23 cellular contexts compared by ENCODE assay signal in genomic region chr2:74244286-74244685, GRCh38. TPM values are rescaled to one million over a fixed set of nuclear protein-coding genes. Genes with fewer than 3 reads are reported as not detected.
DNase-seq lines count a peak whose midpoint lies in the region; ATAC-seq, FAIRE-seq and TF ChIP-seq lines count a peak whose summit lies in the region.
"Had no signal": no experiment of that assay in that cellular context is flagged by ENCODE, and none has a peak within 500 bp of the region (broad histone marks: within the 10 kb centered on the region; RNA-seq: fewer than 3 reads in every experiment).

No MANE protein-coding gene starts in this region.

- H3K4me1 ChIP-seq in HepG2 (ENCODE audit: insufficient read depth, low read length) = no peaks in the 10 kb centered on the region
- H3K4me1 ChIP-seq in right lobe of liver = no peaks in the 10 kb centered on the region
- H3K4me1 ChIP-seq in K562 (replicated peaks in 1 of 2; ENCODE audit: control insufficient read depth in 2 of 2, insufficient read depth in 2 of 2, low read length in 2 of 2) = peaks cover 4 to 6% of the 10 kb centered on the region in 2 experiments; a peak in 2 of 5 replicates
- H3K4me1 ChIP-seq: A549 had no signal

- WGBS in HepG2 (ENCODE audit: low lambda C conversion rate) = 24% methylated on average over 3 of the region's 3 CpGs
- WGBS in right lobe of liver (ENCODE audit: insufficient coverage, low coverage, low lambda C conversion rate, missing lambda C conversion rate) = 73% methylated on average over 3 of the region's 3 CpGs
- 32% methylated on average over 3 of the region's 3 CpGs for WGBS in K562 (ENCODE audit: insufficient coverage, low coverage, missing lambda C conversion rate)

- POLR2A ChIA-PET in HepG2 (lab: Yijun Ruan, JAX) (no interaction called here), K562 (lab: Yijun Ruan, JAX) (no interaction called here)

- TF ChIP-seq CTCF in HepG2 (CRISPR knock-in tag; IDR thresholded peaks at IDR 0.05) (no peak), right lobe of liver (IDR thresholded peaks at IDR 0.05) (no peak), K562 (IDR thresholded peaks at IDR 0.05 in 2 of 3, conservative IDR thresholded peaks at IDR 0.05 in 1 of 3; ENCODE audit: insufficient read depth in 2 of 3, low read depth in 1 of 3, low read length in 3 of 3) (no peak)

- H3K9me3 ChIP-seq in HepG2 (ENCODE audit: low read length) (no peaks in the 10 kb centered on the region), right lobe of liver (no peaks in the 10 kb centered on the region), K562 (replicated peaks; ENCODE audit: control insufficient read depth, insufficient read depth, low read depth, low read length) (no peaks in the 10 kb centered on the region)
- H3K9me3 ChIP-seq: A549 had no signal

- H4K20me1 ChIP-seq in HepG2 (ENCODE audit: insufficient read depth, low read length) (no peaks in the 10 kb centered on the region), K562 (replicated peaks; ENCODE audit: control insufficient read depth, insufficient read depth, low read length) (no peaks in the 10 kb centered on the region)
- H4K20me1 ChIP-seq: BLaER1 treated with 17β-estradiol and CSF1 and Interleukin-3, amounts not matched to agents 10 nM and 100 nM had no signal

- no peak overlapping the region for H3K9ac ChIP-seq in HepG2 (ENCODE audit: insufficient read depth, low read depth, low read length)
- no peak overlapping the region for H3K9ac ChIP-seq in K562 (ENCODE audit: insufficient read depth in 1 of 2, low read depth in 2 of 2, low read length in 2 of 2)
- H3K9ac ChIP-seq: BLaER1 treated with 17β-estradiol and CSF1 and Interleukin-3, amounts not matched to agents 10 nM and 100 nM had no signal

- H3K4me2 ChIP-seq in HepG2 (ENCODE audit: low read depth, low read length) (no peak overlapping the region), K562 (ENCODE audit: insufficient read depth, low read length) (no peak overlapping the region)
- H3K4me2 ChIP-seq: A549; BLaER1 treated with 17β-estradiol and CSF1 and Interleukin-3, amounts not matched to agents 10 nM and 100 nM had no signal

- peaks cover 0 to 8% of the 10 kb centered on the region in 2 experiments; a peak in 3 of 5 replicates for H3K27me3 ChIP-seq in HepG2 (ENCODE audit: control insufficient read depth in 1 of 2, insufficient read depth in 2 of 2, low read length in 2 of 2)
- H3K27me3 ChIP-seq in right lobe of liver = no peaks in the 10 kb centered on the region
- H3K27me3 ChIP-seq in K562 (ENCODE audit: control insufficient read depth in 2 of 2, insufficient read depth in 2 of 2, low read length in 2 of 2) = peaks cover 0 to 5% of the 10 kb centered on the region in 2 experiments; a peak in 1 of 5 replicates
- H3K27me3 ChIP-seq: BLaER1 treated with 17β-estradiol and CSF1 and Interleukin-3, amounts not matched to agents 10 nM and 100 nM had no signal

- CTCF ChIA-PET in HepG2 (lab: Yijun Ruan, JAX; ENCODE audit: low intra/inter-chr PET ratio, low total read pairs) = no interaction called here
- CTCF ChIA-PET in K562 (lab: Yijun Ruan, JAX; ENCODE audit: low intra/inter-chr PET ratio) = no interaction called here

- H3K27ac ChIP-seq in HepG2 (ENCODE audit: extremely low read length, insufficient read depth, low read length) (no peak overlapping the region), right lobe of liver (no peak overlapping the region), K562 (ENCODE audit: extremely low read depth, low read depth, low read length) (no peak overlapping the region)
- H3K27ac ChIP-seq: 22Rv1; A549; BLaER1 treated with 17β-estradiol and CSF1 and Interleukin-3, amounts not matched to agents 10 nM and 100 nM; C4-2B had no signal

- in situ Hi-C loops in HepG2 (cut with HindIII; ENCODE audit: extremely low pct_ligation_motif_present, low pct_unique_long_range_greater_than_20kb) = no loop called here
- in situ Hi-C loops in K562 (cut with MboI) = no loop called here

- intact Hi-C loops in HepG2 (cut with micrococcal nuclease; ENCODE audit: unreplicated experiment) (no loop called here), right lobe of liver (cut with DNase I) (loop anchor here in 1 of 2 donors (10.0 kb wide), 1 partner anchor 171 kb away; no protein-coding TSS in a partner anchor), K562 (cut with micrococcal nuclease) (no loop called here)

- no peak overlapping the region for H2AFZ ChIP-seq in HepG2 (ENCODE audit: low read length)
- H2AFZ ChIP-seq in K562 (ENCODE audit: low read depth, low read length) = no peak overlapping the region

- BruUV-seq in HepG2 (replicated peaks; lab: Mats Ljungman, UMichigan) (no TSS peak), K562 (replicated peaks; lab: Mats Ljungman, UMichigan) (no TSS peak)

- TF ChIP-seq RAD21 in HepG2 (CRISPR knock-in tag; IDR thresholded peaks at IDR 0.05) (no peak), K562 (CRISPR knock-in tag; conservative IDR thresholded peaks at IDR 0.05 in 1 of 2, IDR thresholded peaks at IDR 0.05 in 1 of 2) (no peak)

- H3K4me3 ChIP-seq in HepG2 (replicated peaks in 1 of 3; ENCODE audit: insufficient read depth in 1 of 3, low read depth in 2 of 3, low read length in 3 of 3) (no peak overlapping the region), right lobe of liver (no peak overlapping the region), K562 (no peak overlapping the region)
- H3K4me3 ChIP-seq: A549; BLaER1 treated with 17β-estradiol and CSF1 and Interleukin-3, amounts not matched to agents 10 nM and 100 nM; GM12878 had no signal

- TF ChIP-seq EP300 in HepG2 (IDR thresholded peaks at IDR 0.05; ENCODE audit: low read depth in 2 of 2, low read length in 2 of 2) (no peak), HepG2 (CRISPR knock-in tag; IDR thresholded peaks at IDR 0.05; ENCODE audit: borderline replicate concordance) (no peak), K562 (IDR thresholded peaks at IDR 0.05; ENCODE audit: low read length) (no peak)

- H3K9me1 ChIP-seq in K562 (ENCODE audit: control insufficient read depth, insufficient read depth, low read length) = no peaks in the 10 kb centered on the region

- H3K79me2 ChIP-seq in HepG2 (ENCODE audit: insufficient read depth, low read length) (no peaks in the 10 kb centered on the region), K562 (ENCODE audit: control insufficient read depth, insufficient read depth, low read length) (no peaks in the 10 kb centered on the region)

- no peak for ATAC-seq in HepG2
- no peak for ATAC-seq in right lobe of liver
- ATAC-seq in K562 = no peak
- no peak for ATAC-seq in GM19455 (IDR thresholded peaks at IDR 0.05; ENCODE audit: unreplicated experiment)
- ATAC-seq: A549, GM12878 had no signal

- DNase-seq in HepG2 (ENCODE audit: low spot score) (no peak), right lobe of liver (no peak), K562 (ENCODE audit: extremely low read depth in 1 of 4, low spot score in 3 of 4) (no peak), putamen (ENCODE audit: low spot score) (no peak)
- DNase-seq: AML-193; CD4-positive, alpha-beta memory T cell; CD8-positive, alpha-beta memory T cell; COR-L47; DMS 273 treated with DMSO at 0.1 percent for 48 hours; DMS153; DMS53; DMS79; DND-41; EL; GDM1 had no signal

- FAIRE-seq in HepG2 (lab: Jason Lieb, UNC) = no peak
- FAIRE-seq in K562 (lab: Jason Lieb, UNC) = no peak
- FAIRE-seq: A549, GM12878, GM12892, GM18507 had no signal

- no peak for TF ChIP-seq POLR2A in HepG2 (IDR thresholded peaks at IDR 0.05; ENCODE audit: insufficient read depth in 1 of 2, low read depth in 2 of 2, low read length in 2 of 2)
- TF ChIP-seq POLR2A in right lobe of liver (IDR thresholded peaks at IDR 0.05) = no peak
- no peak for TF ChIP-seq POLR2A in K562 (conservative IDR thresholded peaks at IDR 0.05)

- H3K36me3 ChIP-seq in HepG2 (replicated peaks in 1 of 2; ENCODE audit: control insufficient read depth in 1 of 2, insufficient read depth in 2 of 2, low read length in 2 of 2) (no peaks in the 10 kb centered on the region), right lobe of liver (no peaks in the 10 kb centered on the region), K562 (ENCODE audit: control insufficient read depth, insufficient read depth, low read length) (no peaks in the 10 kb centered on the region)
- H3K36me3 ChIP-seq: BLaER1 treated with 17β-estradiol and CSF1 and Interleukin-3, amounts not matched to agents 10 nM and 100 nM had no signal

RNA-seq across cellular contexts. Expression of gene MTHFD2, which starts 45.9 kb away (rescaled TPM):
- total RNA-seq in HepG2 (2016; rRNA removed; fragmentation: Illumina TruSeq; extraction: Trizol) = 188 and 281 TPM in 2 replicates
- 38.9 and 41.2 TPM in 2 replicates for total RNA-seq in HepG2 (2016; cell fraction: cytosol; rRNA removed; fragmentation: Illumina TruSeq; extraction: Trizol; ENCODE audit: low read depth)
- total RNA-seq in HepG2 (2016; cell fraction: insoluble cytoplasmic fraction; rRNA removed; fragmentation: Illumina TruSeq; extraction: Trizol) = 188 and 279 TPM in 2 replicates
- 132 and 142 TPM in 2 replicates for total RNA-seq in HepG2 (2016; cell fraction: membrane; rRNA removed; fragmentation: Illumina TruSeq; extraction: Trizol)
- 70.7 and 79.0 TPM in 2 replicates for total RNA-seq in HepG2 (2016; cell fraction: nucleus; rRNA removed; fragmentation: Illumina TruSeq; extraction: Trizol)
- polyA plus RNA-seq in HepG2 (2011; rRNA removed) = 197 and 269 TPM in 2 replicates
- polyA plus RNA-seq in HepG2 (2011; cell fraction: cytosol; rRNA removed) = 162 and 205 TPM in 2 replicates
- 88.5 and 89.7 TPM in 2 replicates for polyA plus RNA-seq in HepG2 (2011; cell fraction: nucleus; rRNA removed)
- polyA plus RNA-seq in HepG2 (2012) = 224 and 287 TPM in 2 replicates
- polyA plus RNA-seq in HepG2 (2016; cell fraction: cytosol; fragmentation: Illumina TruSeq; extraction: Trizol; ENCODE audit: low read depth) = 31.0 and 33.2 TPM in 2 replicates
- polyA plus RNA-seq in HepG2 (2016; cell fraction: insoluble cytoplasmic fraction; fragmentation: Illumina TruSeq; extraction: Trizol; ENCODE audit: low read depth) = 225 and 240 TPM in 2 replicates
- 83.1 and 83.6 TPM in 2 replicates for polyA plus RNA-seq in HepG2 (2016; cell fraction: membrane; fragmentation: Illumina TruSeq; extraction: Trizol; ENCODE audit: low read depth)
- 100 and 101 TPM in 2 replicates for polyA plus RNA-seq in HepG2 (2016; cell fraction: nucleus; fragmentation: Illumina TruSeq; extraction: Trizol; ENCODE audit: insufficient read depth, low read depth)
- polyA minus RNA-seq in HepG2 (2011; rRNA and poly(A)+ RNA removed; ENCODE audit: low replicate concordance) = 148 and 336 TPM in 2 replicates
- polyA minus RNA-seq in HepG2 (2011; cell fraction: cytosol; rRNA and poly(A)+ RNA removed) = 201 and 205 TPM in 2 replicates
- 97.9 and 128 TPM in 2 replicates for polyA minus RNA-seq in HepG2 (2011; cell fraction: nucleus; rRNA and poly(A)+ RNA removed)
- 1 to 10 TPM in 5 of 6 experiments, under 1 TPM in 1; 0.31 to 7.4 (median 2.0) TPM for total RNA-seq in right lobe of liver
- total RNA-seq in K562 (2011; cell fraction: chromatin; rRNA removed; ENCODE audit: low replicate concordance) = 103 and 165 TPM in 2 replicates
- total RNA-seq in K562 (2011; cell fraction: nucleolus; rRNA removed) = 57.2 and 63.5 TPM in 2 replicates
- 91.3 and 130 TPM in 2 replicates for total RNA-seq in K562 (2011; cell fraction: nucleoplasm; rRNA removed)
- total RNA-seq in K562 (2014; rRNA removed) = 145 and 160 TPM in 2 replicates
- total RNA-seq in K562 (2014; rRNA removed; fragmentation: Illumina TruSeq; extraction: Trizol) = 234 and 297 TPM in 2 replicates
- 110 and 113 TPM in 2 replicates for total RNA-seq in K562 (2015; rRNA removed; fragmentation: Illumina TruSeq; extraction: Trizol)
- 238 and 255 TPM in 2 replicates for total RNA-seq in K562 (2021)
- 219 and 308 TPM in 2 replicates for polyA plus RNA-seq in K562 (2011; rRNA removed)
- polyA plus RNA-seq in K562 (2011; cell fraction: cytosol; rRNA removed) = 104 and 118 TPM in 2 replicates
- polyA plus RNA-seq in K562 (2011; cell fraction: nucleus; rRNA removed) = 61.1 and 65.9 TPM in 2 replicates
- 129 and 393 TPM in 2 replicates for polyA plus RNA-seq in K562 (2012)
- polyA plus RNA-seq in K562 (2014; fragmentation: Illumina TruSeq; extraction: Trizol) = 175 and 209 TPM in 2 replicates
- 100 to 1,000 TPM; 476 to 520 TPM for polyA plus RNA-seq in K562 (2014; fragmentation: Nextera tagmentation; extraction: Ambion mirVana)
- polyA plus RNA-seq in K562 (2014; rRNA removed) = 218 and 221 TPM in 2 replicates
- polyA minus RNA-seq in K562 (2011; rRNA and poly(A)+ RNA removed) = 245 and 259 TPM in 2 replicates
- polyA minus RNA-seq in K562 (2011; cell fraction: cytosol; rRNA and poly(A)+ RNA removed) = 78.1 and 90.0 TPM in 2 replicates
- 27.5 and 32.1 TPM in 2 replicates for polyA minus RNA-seq in K562 (2011; cell fraction: nucleus; rRNA and poly(A)+ RNA removed)

Comparison
In these comparisons a context has a peak if more than half of its experiments do, and no peak if none do; other contexts are left out.
1. RNA of gene MTHFD2, which starts 45.9 kb away (total RNA-seq): 57.2 to 297 TPM in K562 and 38.9 to 281 TPM in HepG2; 0.31 to 7.4 TPM in right lobe of liver; every median in the first group is over 4 times any median in the second.
2. Of the 241 proteins assayed by ChIP-seq in both HepG2 and K562: peak only in HepG2: HNRNPK; only in K562: ZNF512; in both: none; in neither: 239.